In the genomic region with DNA sequence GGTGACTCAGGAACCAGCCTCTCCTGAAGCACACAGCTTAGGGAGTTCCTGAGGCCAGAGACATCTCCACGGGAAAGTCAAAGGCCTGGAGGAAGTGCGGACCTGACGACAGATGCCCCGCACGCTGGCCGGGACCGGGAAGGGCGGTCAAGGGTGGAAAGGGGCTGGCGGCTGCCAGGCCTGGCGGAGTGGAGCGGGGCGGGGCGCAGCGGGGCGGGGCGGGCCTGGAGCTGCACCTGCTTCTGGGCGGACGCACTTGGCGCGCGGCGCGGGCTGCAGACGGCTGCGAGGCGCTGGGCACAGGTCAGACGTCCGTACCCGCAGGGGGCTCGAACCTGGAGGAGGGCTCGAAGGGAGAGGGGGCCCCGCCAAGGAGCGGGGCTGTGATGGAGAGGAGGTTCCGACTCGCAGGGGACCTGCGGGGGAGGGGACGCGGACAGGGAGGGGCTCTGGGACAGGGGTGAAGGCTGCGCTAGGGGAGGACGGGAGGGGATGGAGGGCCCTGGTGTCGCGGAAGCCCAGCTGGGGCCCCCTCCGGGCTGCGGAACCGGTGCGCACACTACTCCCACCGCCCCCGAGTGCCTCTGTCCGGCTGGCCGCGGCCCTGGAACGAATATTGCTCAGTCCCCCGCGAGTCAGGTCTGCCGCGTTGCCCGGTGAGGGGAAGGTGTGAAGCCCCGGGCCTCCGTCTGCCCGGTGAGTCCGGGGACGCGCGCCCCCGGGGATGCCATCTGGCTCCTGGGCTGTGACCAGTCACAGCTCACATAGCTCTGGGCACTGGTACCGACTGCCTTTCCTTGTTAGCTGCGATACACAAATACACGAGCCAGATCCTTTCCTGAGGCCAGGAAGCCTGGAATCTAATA, we compare ENCODE assay signal across 8 cellular contexts. TPM values are rescaled to one million over a fixed set of nuclear protein-coding genes. Genes with fewer than 3 reads are reported as not detected.
DNase-seq lines count a peak whose midpoint lies in the region; ATAC-seq lines count a peak whose summit lies in the region.
"Had no signal": no experiment of that assay in that cellular context is flagged by ENCODE, and none has a peak within 500 bp of the region (broad histone marks: within the 10 kb centered on the region; RNA-seq: fewer than 3 reads in every experiment).

A gene (plus strand): TSS at position 253 of the 866 bp plus-strand sequence. CDS start 36,635 bp downstream, outside the sequence.

- no peaks in the 10 kb centered on the region for H3K36me3 ChIP-seq in iPS-15b (ENCODE audit: control insufficient read depth, insufficient read depth, low read length)

- H3K9ac ChIP-seq in iPS-15b (ENCODE audit: low read depth, low read length): no peak within 1 kb of the TSS

- H3K27me3 ChIP-seq in iPS-15b (ENCODE audit: control insufficient read depth, insufficient read depth, low read length): peaks cover 43% of the 10 kb centered on the region

- peaks cover 0 to 3% of the 10 kb centered on the region in 2 donors for H3K36me3 Mint-ChIP-seq in activated T-cell treated with anti-CD3 and anti-CD28 coated beads, Interleukin-2, amount 50 U/mL, for 72 hours (ENCODE audit: insufficient read depth in 2 of 2)

- no peaks in the 10 kb centered on the region for H3K4me1 ChIP-seq in iPS-15b (ENCODE audit: control insufficient read depth, insufficient read depth, low read length)

- peak; percentile 73 for DNase-seq in NCI-H2196 (lab: John Stamatoyannopoulos, UW; ENCODE audit: unreplicated experiment)
- DNase-seq in activated T-cell treated with anti-CD3 and anti-CD28 coated beads, Interleukin-2, amount 50 U/mL, for 72 hours: peak; percentile 16 to 38
- DNase-seq in stimulated activated CD4-positive, alpha-beta T cell treated with anti-CD3 and anti-CD28 coated beads, Interleukin-1b, Interleukin-23, amount 100 ng/mL, for 48 hours: peak; percentile 27
- DNase-seq in NAMALWA (ENCODE audit: low spot score): no peak
- no peak for DNase-seq in OCI-M1 (lab: John Stamatoyannopoulos, UW)

- H3K4me1 Mint-ChIP-seq in activated T-cell treated with anti-CD3 and anti-CD28 coated beads, Interleukin-2, amount 50 U/mL, for 72 hours (ENCODE audit: low read depth): peaks cover 14% of the 10 kb centered on the region

- no peaks in the 10 kb centered on the region for H3K9me3 ChIP-seq in iPS-15b (ENCODE audit: control insufficient read depth, insufficient read depth, low read length)

- H3K27ac Mint-ChIP-seq in activated T-cell treated with anti-CD3 and anti-CD28 coated beads, Interleukin-2, amount 50 U/mL, for 72 hours: peak within 1 kb of the TSS; percentile 73

- peak within 1 kb of the TSS; percentile 86 to 89 for H3K4me3 Mint-ChIP-seq in activated T-cell treated with anti-CD3 and anti-CD28 coated beads, Interleukin-2, amount 50 U/mL, for 72 hours

- peak; percentile 62 to 75 for ATAC-seq in activated T-cell treated with anti-CD3 and anti-CD28 coated beads, Interleukin-2, amount 50 U/mL, for 72 hours (replicated peaks in 1 of 2)
- ATAC-seq in GM19455 (IDR thresholded peaks at IDR 0.05; ENCODE audit: unreplicated experiment): no peak

- H3K27me3 Mint-ChIP-seq in activated T-cell treated with anti-CD3 and anti-CD28 coated beads, Interleukin-2, amount 50 U/mL, for 72 hours (ENCODE audit: low read depth): peaks cover 21% of the 10 kb centered on the region

- H3K9me3 Mint-ChIP-seq in activated T-cell treated with anti-CD3 and anti-CD28 coated beads, Interleukin-2, amount 50 U/mL, for 72 hours: peaks cover 0 to 2% of the 10 kb centered on the region in 2 donors

- H3K4me3 ChIP-seq in iPS-15b (ENCODE audit: low read depth, low read length): peak within 1 kb of the TSS; percentile 66

RNA-seq across cellular contexts. Expression of the gene that starts here (rescaled TPM):
- 1 to 10 TPM; 2.5 to 3.3 TPM for total RNA-seq in activated T-cell treated with anti-CD3 and anti-CD28 coated beads, Interleukin-2, amount 50 U/mL, for 72 hours
- total RNA-seq: fibroblast of lung had no signal

Comparison
In these comparisons a context has a peak if more than half of its experiments do, and no peak if none do; other contexts are left out.
1. DNase-seq: peak in NCI-H2196 (single experiment), activated T-cell treated with anti-CD3 and anti-CD28 coated beads, Interleukin-2, amount 50 U/mL, for 72 hours (2 of 2) and stimulated activated CD4-positive, alpha-beta T cell treated with anti-CD3 and anti-CD28 coated beads, Interleukin-1b, Interleukin-23, amount 100 ng/mL, for 48 hours (single experiment); none in NAMALWA (single experiment) and OCI-M1 (single experiment).